29 cellular contexts compared by ENCODE assay signal in the genomic region with DNA sequence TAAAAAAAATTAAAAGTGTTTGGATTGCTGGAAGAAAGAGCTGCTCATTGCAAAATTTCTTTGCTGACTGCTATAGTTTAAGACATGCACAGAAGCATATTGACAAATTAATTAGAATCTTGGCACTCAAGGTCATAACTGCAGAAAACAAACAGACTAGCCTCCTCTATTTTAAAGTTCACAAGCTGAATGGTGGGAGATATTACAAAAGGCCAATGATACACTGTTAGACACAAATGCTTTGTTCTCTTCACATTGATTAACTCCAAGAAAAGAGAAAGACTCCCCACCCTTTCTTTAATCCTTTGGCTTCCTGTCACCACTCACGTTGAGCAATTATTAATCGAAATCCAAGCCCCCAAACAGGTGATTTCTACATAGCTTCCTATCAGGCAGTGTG.
"Had no signal": no experiment of that assay in that cellular context is flagged by ENCODE, and none has a peak within 500 bp of the region (broad histone marks: within the 10 kb centered on the region; RNA-seq: fewer than 3 reads in every experiment).

No MANE protein-coding gene starts in this region.

- H3K4me3 Mint-ChIP-seq: dendritic cell treated with granulocyte-macrophage colony-stimulating factor and Interleukin-4, amounts not matched to agents 40 ng/mL and 50 ng/mL, for 4 days; effector memory CD8-positive, alpha-beta T cell; endodermal cell had no signal

- H3K27me3 Mint-ChIP-seq: dendritic cell treated with granulocyte-macrophage colony-stimulating factor and Interleukin-4, amounts not matched to agents 40 ng/mL and 50 ng/mL, for 4 days; effector memory CD8-positive, alpha-beta T cell had no signal

- H3K27ac ChIP-seq: colonic mucosa, coronary artery, dorsolateral prefrontal cortex, epithelial cell of prostate, esophagus muscularis mucosa, esophagus squamous epithelium, foreskin keratinocyte, gastrocnemius medialis, gastroesophageal sphincter, heart left ventricle, heart right ventricle had no signal

- H3K9me3 ChIP-seq: colonic mucosa, esophagus muscularis mucosa, esophagus squamous epithelium, gastrocnemius medialis, gastroesophageal sphincter, heart left ventricle, heart right ventricle had no signal

- H3K4me1 ChIP-seq: colonic mucosa, esophagus muscularis mucosa, esophagus squamous epithelium, gastrocnemius medialis, gastroesophageal sphincter, heart left ventricle had no signal

- H3K27ac Mint-ChIP-seq: dendritic cell treated with granulocyte-macrophage colony-stimulating factor and Interleukin-4, amounts not matched to agents 40 ng/mL and 50 ng/mL, for 4 days; effector memory CD8-positive, alpha-beta T cell; endodermal cell had no signal

- H3K36me3 ChIP-seq: colonic mucosa, esophagus muscularis mucosa, esophagus squamous epithelium, gastrocnemius medialis, gastroesophageal sphincter, heart left ventricle, heart right ventricle had no signal

- FAIRE-seq: colon, endometrium, endothelial cell of umbilical vein, frontal cortex had no signal

- DNase-seq: colonic mucosa; cortex of kidney; dermis blood vessel endothelial cell; dorsolateral prefrontal cortex; effector CD4-positive, alpha-beta T cell; effector CD8-positive, alpha-beta T cell; effector memory CD4-positive, alpha-beta T cell; effector memory CD8-positive, alpha-beta T cell; endodermal cell; erythroblast; esophagus squamous epithelium; foreskin fibroblast; foreskin keratinocyte; foreskin melanocyte; gastrocnemius medialis; glutamatergic neuron; head of caudate nucleus; heart left ventricle; heart right ventricle had no signal

- H3K4me3 ChIP-seq: colonic mucosa, coronary artery, dorsolateral prefrontal cortex, esophagus muscularis mucosa, esophagus squamous epithelium, gastrocnemius medialis, gastroesophageal sphincter, heart left ventricle, heart right ventricle had no signal

- H3K4me1 Mint-ChIP-seq: endodermal cell had no signal

- H3K27me3 ChIP-seq: colonic mucosa, dorsolateral prefrontal cortex, esophagus muscularis mucosa, esophagus squamous epithelium, foreskin keratinocyte, gastrocnemius medialis, gastroesophageal sphincter, heart left ventricle, heart right ventricle had no signal

- H3K9me3 Mint-ChIP-seq: dendritic cell treated with granulocyte-macrophage colony-stimulating factor and Interleukin-4, amounts not matched to agents 40 ng/mL and 50 ng/mL, for 4 days; endodermal cell had no signal

- ATAC-seq: effector memory CD8-positive, alpha-beta T cell; esophagus mucosa; foreskin keratinocyte; gastrocnemius medialis; gastroesophageal sphincter; heart left ventricle; heart right ventricle had no signal
